In the genomic region with DNA sequence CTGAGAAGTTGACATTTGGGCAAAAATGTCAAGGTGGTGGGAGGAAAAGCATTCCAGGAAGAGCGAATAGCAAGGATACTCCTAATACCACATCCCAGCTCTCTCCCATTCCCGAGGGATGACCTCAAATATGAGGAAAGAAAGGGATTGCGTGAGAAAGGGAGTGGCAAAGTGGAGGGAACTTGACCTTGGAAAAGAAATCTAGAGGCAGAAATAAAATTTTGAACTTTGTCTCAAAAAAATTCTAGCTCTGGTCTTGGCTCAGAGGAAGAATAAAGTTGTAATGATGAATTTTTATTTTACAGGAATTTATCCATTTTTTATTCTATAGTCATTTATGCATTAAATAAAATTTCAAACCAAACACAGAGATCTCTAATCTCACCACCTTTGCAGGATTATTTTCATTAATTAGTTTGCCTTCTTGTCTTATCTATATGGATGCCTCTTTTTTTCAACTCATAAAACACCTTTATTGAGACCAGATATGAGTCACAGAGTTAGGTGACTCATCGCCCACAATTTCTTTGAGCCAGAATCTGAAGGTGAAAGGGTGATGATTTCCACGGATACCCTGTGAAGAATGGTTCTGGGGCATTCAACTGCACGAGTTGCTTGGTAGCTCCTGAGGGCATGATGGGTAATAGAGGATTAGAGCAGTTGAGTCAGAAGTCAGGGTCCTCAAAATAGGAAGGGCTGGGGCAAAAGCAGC, we compare ENCODE assay signal across 9 cellular contexts.
A peak's percentile ranks its signal among the peaks of the same experiment; 100 is the strongest.
DNase-seq lines count a peak whose midpoint lies in the region; ATAC-seq and TF ChIP-seq lines count a peak whose summit lies in the region.
"Had no signal": no experiment of that assay in that cellular context is flagged by ENCODE, and none has a peak within 500 bp of the region (broad histone marks: within the 10 kb centered on the region; RNA-seq: fewer than 3 reads in every experiment).

No MANE protein-coding gene starts in this region.

- H3K27ac Mint-ChIP-seq in T-cell (peak overlapping the region; percentile 80 to 93), progenitor cell of endocrine pancreas (no peak overlapping the region)

- POLR2A ChIA-PET in T-cell (lab: Charles Lee) = interaction anchor here in 1 of 2 donors (1.0 kb wide), 1 partner anchor 975 kb away, joined by 3 read pairs; no protein-coding TSS in a partner anchor

- no peak overlapping the region for H3K4me3 ChIP-seq in astrocyte of the cerebellum (ENCODE audit: low read depth, low read length)

- in situ Hi-C loops in astrocyte of the cerebellum (cut with HindIII; ENCODE audit: low sequenced_read_pairs) = no loop called here

- H3K4me3 Mint-ChIP-seq in T-cell (peak overlapping the region; percentile 10 to 51 (median 49)), progenitor cell of endocrine pancreas (ENCODE audit: low read depth) (no peak overlapping the region)
- H3K4me3 Mint-ChIP-seq: neural crest cell had no signal

- H3K4me1 Mint-ChIP-seq in T-cell (peaks cover 37 to 50% (median 39%) of the 10 kb centered on the region in 3 donors), progenitor cell of endocrine pancreas (ENCODE audit: low read depth) (no peaks in the 10 kb centered on the region)
- H3K4me1 Mint-ChIP-seq: neural crest cell had no signal

- peaks cover 6% of the 10 kb centered on the region for H3K36me3 Mint-ChIP-seq in T-cell
- H3K36me3 Mint-ChIP-seq in progenitor cell of endocrine pancreas (ENCODE audit: insufficient read depth) = peaks cover 1% of the 10 kb centered on the region

- ATAC-seq in T-cell (replicated peaks in 1 of 4) = peak; percentile 76 to 97 (median 95)

- no peak for TF ChIP-seq CTCF in astrocyte of the cerebellum (IDR thresholded peaks at IDR 0.05; ENCODE audit: low read depth, low read length, missing control alignments)
- TF ChIP-seq CTCF in progenitor cell of endocrine pancreas (IDR thresholded peaks at IDR 0.05; ENCODE audit: unreplicated experiment) = no peak

- CTCF ChIA-PET in T-cell (lab: Charles Lee) = interaction anchor here in 1 of 2 donors (0.8 to 2.2 kb wide), 3 partner anchors 20 to 66 kb away, joined by 4 to 8 read pairs (median 5); no protein-coding TSS in a partner anchor

- H3K9me3 Mint-ChIP-seq in T-cell = peaks cover 0 to 10% (median 5%) of the 10 kb centered on the region in 3 donors
- peaks cover 12% of the 10 kb centered on the region for H3K9me3 Mint-ChIP-seq in progenitor cell of endocrine pancreas (ENCODE audit: low read depth)

- H3K27me3 Mint-ChIP-seq in T-cell (no peaks in the 10 kb centered on the region), progenitor cell of endocrine pancreas (no peaks in the 10 kb centered on the region)

- DNase-seq in activated T-cell treated with anti-CD3 and anti-CD28 coated beads for 1 hour (ENCODE audit: low read depth) = peak; percentile 39
- no peak for DNase-seq in activated T-cell treated with anti-CD3 and anti-CD28 coated beads, Interleukin-2, amount 50 U/mL, for 1 hour
- DNase-seq in T-cell = peak in 22 of 34 experiments; percentile 12 to 44 (median 26)
- DNase-seq in astrocyte of the cerebellum (ENCODE audit: low read depth) = peak; percentile 26
- peak; percentile 46 for DNase-seq in stimulated activated CD4-positive, alpha-beta T cell treated with anti-CD3 and anti-CD28 coated beads, Interleukin-4, amount 100 ng/mL, for 1 hour
- no peak for DNase-seq in progenitor cell of endocrine pancreas (ENCODE audit: low spot score, unreplicated experiment)
- no peak for DNase-seq in NCI-H345 (lab: John Stamatoyannopoulos, UW)
- no peak for DNase-seq in anterior cingulate cortex (lab: John Stamatoyannopoulos, UW)

Comparison
In these comparisons a context has a peak if more than half of its experiments do, and no peak if none do; other contexts are left out.
1. DNase-seq: peak in activated T-cell treated with anti-CD3 and anti-CD28 coated beads for 1 hour (single experiment), T-cell (22 of 34), astrocyte of the cerebellum (single experiment) and stimulated activated CD4-positive, alpha-beta T cell treated with anti-CD3 and anti-CD28 coated beads, Interleukin-4, amount 100 ng/mL, for 1 hour (single experiment); none in activated T-cell treated with anti-CD3 and anti-CD28 coated beads, Interleukin-2, amount 50 U/mL, for 1 hour (single experiment), progenitor cell of endocrine pancreas (single experiment), NCI-H345 (single experiment) and anterior cingulate cortex (0 of 58).